In the genomic region with DNA sequence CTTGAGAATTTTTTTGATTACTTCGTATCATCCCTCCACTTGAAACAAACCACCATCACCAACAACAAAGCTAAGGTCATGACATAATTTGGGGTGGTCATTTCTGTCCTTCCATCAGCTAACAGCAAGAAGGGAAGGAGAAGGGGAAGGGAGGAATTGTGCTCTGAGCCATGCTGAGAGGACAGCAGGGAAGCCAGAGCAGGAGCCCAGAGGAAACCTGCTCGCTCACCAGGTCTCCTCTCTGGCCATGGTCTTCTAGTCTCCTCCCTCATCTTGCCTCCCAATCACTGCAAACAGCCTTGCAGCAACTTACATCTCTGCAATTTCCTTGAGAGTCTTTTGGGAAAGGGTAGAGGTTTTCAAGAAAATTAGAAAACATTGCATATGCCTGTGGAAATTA, we compare ENCODE assay signal across 22 cellular contexts.
"Had no signal": no experiment of that assay in that cellular context is flagged by ENCODE, and none has a peak within 500 bp of the region (broad histone marks: within the 10 kb centered on the region; RNA-seq: fewer than 3 reads in every experiment).

No MANE protein-coding gene starts in this region.

- H3K36me3 ChIP-seq: ascending aorta, SJSA1 had no signal

- H3K27ac ChIP-seq: ascending aorta, body of pancreas, SJSA1, VCaP had no signal

- H3K9me3 ChIP-seq: ascending aorta, body of pancreas, SJSA1 had no signal

- H3K9me3 Mint-ChIP-seq: activated CD4-positive, alpha-beta memory T cell treated with anti-CD3 and anti-CD28 coated beads, Interleukin-2, amount 10 ng/mL, durations not matched to agents 7 days and 5 days; activated naive CD4-positive, alpha-beta T cell treated with anti-CD3 and anti-CD28 coated beads, Interleukin-2, amount 50 U/mL, for 24 hours; T-cell had no signal

- H3K36me3 Mint-ChIP-seq: activated naive CD4-positive, alpha-beta T cell treated with anti-CD3 and anti-CD28 coated beads, Interleukin-2, amount 50 U/mL, for 24 hours; T-cell had no signal

- ATAC-seq: activated CD4-positive, alpha-beta T cell treated with anti-CD3 and anti-CD28 coated beads for 36 hours; body of pancreas; T-cell had no signal

- H3K4me3 Mint-ChIP-seq: activated CD4-positive, alpha-beta memory T cell treated with anti-CD3 and anti-CD28 coated beads, Interleukin-2, amount 10 ng/mL, durations not matched to agents 7 days and 5 days; activated CD4-positive, alpha-beta T cell treated with anti-CD3 and anti-CD28 coated beads for 36 hours; activated naive CD4-positive, alpha-beta T cell treated with anti-CD3 and anti-CD28 coated beads, Interleukin-2, amount 50 U/mL, for 24 hours; T-cell had no signal

- H3K27ac Mint-ChIP-seq: activated CD4-positive, alpha-beta memory T cell treated with anti-CD3 and anti-CD28 coated beads, Interleukin-2, amount 10 ng/mL, durations not matched to agents 7 days and 5 days; activated CD4-positive, alpha-beta T cell treated with anti-CD3 and anti-CD28 coated beads for 36 hours; activated naive CD4-positive, alpha-beta T cell treated with anti-CD3 and anti-CD28 coated beads, Interleukin-2, amount 50 U/mL, for 24 hours; T-cell had no signal

- H3K27me3 ChIP-seq: ascending aorta, body of pancreas, SJSA1 had no signal

- H3K4me1 Mint-ChIP-seq: activated CD4-positive, alpha-beta memory T cell treated with anti-CD3 and anti-CD28 coated beads, Interleukin-2, amount 10 ng/mL, durations not matched to agents 7 days and 5 days; activated CD4-positive, alpha-beta T cell treated with anti-CD3 and anti-CD28 coated beads for 36 hours; activated naive CD4-positive, alpha-beta T cell treated with anti-CD3 and anti-CD28 coated beads, Interleukin-2, amount 50 U/mL, for 24 hours; T-cell had no signal

- DNase-seq: activated CD4-positive, alpha-beta memory T cell treated with anti-CD3 and anti-CD28 coated beads, Interleukin-2, amount 10 ng/mL, durations not matched to agents 7 days and 5 days; activated CD4-positive, alpha-beta T cell treated with anti-CD3 and anti-CD28 coated beads for 36 hours; activated CD4-positive, alpha-beta T cell treated with anti-CD3 and anti-CD28 coated beads, Interleukin-2, amount 50 U/mL, for 1 hour; activated CD8-positive, alpha-beta memory T cell treated with anti-CD3 and anti-CD28 coated beads, Interleukin-2, amount 50 U/mL, for 48 hours; activated T-cell treated with anti-CD3 and anti-CD28 coated beads, Interleukin-2, amount 50 U/mL, for 1 hour; body of pancreas; central memory CD4-positive, alpha-beta T cell; NCI-H1417; NCI-H1930; NCI-H2171; NCI-H2227 treated with DMSO at 0.1 percent for 48 hours; NCI-H446 treated with DMSO at 0.1 percent for 48 hours; NCI-H524 treated with DMSO at 0.1 percent for 48 hours; NCI-H748 treated with DMSO at 0.1 percent for 48 hours; SHP77; T-cell; T-helper 2 cell; T1000 had no signal

- H3K4me3 ChIP-seq: ascending aorta, body of pancreas, SJSA1 had no signal

- H3K4me1 ChIP-seq: body of pancreas, SJSA1 had no signal
